Comparison of ENCODE assay signal across 1 cellular context in the genomic region with DNA sequence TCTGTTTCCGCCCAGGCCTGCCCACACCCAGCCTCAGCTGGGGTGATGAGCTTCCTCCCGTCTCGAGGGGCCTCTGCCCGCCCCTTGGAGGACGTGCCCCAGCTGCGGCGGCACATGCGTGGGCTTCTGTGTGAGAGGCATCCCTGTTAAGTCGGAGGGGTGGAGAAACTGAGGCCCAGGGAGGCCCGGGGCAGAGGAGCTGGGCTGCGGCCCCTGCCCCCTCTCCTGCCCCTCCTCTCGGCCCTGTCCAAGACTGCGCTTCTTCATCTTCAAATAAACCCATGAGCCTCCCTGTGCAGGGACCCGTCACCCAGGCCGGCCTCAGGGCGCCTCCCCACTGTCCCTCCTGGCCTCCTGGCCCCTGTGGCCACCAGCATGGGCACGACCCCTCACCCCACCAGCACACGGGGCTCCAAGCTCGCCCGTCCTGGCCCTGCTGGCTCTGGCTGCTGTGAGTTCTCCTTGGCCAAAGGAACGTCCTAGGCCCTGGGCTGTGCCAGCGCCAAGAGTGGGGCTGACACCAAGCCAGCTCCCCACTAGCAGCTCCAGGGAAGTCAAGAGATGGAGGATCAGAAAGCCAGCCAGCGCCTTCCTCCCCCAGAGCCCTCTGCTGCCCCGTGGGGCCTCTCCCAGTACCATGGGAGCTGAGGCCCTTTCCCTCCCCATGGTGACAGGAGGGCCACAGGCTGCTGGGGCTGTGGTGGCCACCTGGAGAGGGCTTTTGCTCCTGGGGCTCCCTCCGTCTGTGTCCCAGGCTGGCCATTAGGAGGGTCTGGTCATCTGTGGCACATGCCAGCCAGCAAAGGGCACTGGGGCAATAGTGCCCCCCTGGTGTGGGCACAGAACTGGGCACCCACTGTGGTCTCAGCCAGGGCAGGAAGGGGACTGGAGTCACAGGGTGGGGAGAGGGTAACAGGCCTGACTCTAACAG.
TF ChIP-seq lines count a peak whose summit lies in the region.

No MANE protein-coding gene starts in this region.

TF ChIP-seq in H1, 55 proteins besides CTCF, POLR2A, EP300 and RAD21:
- TF ChIP-seq CHD1 (IDR thresholded peaks at IDR 0.05; ENCODE audit: low read depth, low read length) (no peak), BRCA1 (IDR thresholded peaks at IDR 0.05; ENCODE audit: low read depth, low read length) (no peak), TAF7 (optimal IDR thresholded peaks at IDR 0.05; ENCODE audit: borderline replicate concordance, low read depth, low read length) (no peak), KDM1A (IDR thresholded peaks at IDR 0.05; ENCODE audit: borderline replicate concordance, low read length) (no peak), POU5F1 (IDR thresholded peaks at IDR 0.05; ENCODE audit: low read depth, low read length) (no peak), SIN3A (conservative IDR thresholded peaks at IDR 0.05 in 1 of 2, IDR thresholded peaks at IDR 0.05 in 1 of 2; ENCODE audit: low read depth in 1 of 2, low read length in 2 of 2) (no peak), NANOG (IDR thresholded peaks at IDR 0.05; ENCODE audit: insufficient read depth, low read depth, low read length, poor library complexity, severe bottlenecking) (no peak), RXRA (IDR thresholded peaks at IDR 0.05; ENCODE audit: insufficient read depth, low read depth, low read length) (no peak), RNF2 (IDR thresholded peaks at IDR 0.05; ENCODE audit: borderline replicate concordance, low read depth, low read length, missing control alignments, poor library complexity, severe bottlenecking) (no peak), RBBP5 (IDR thresholded peaks at IDR 0.05; ENCODE audit: borderline replicate concordance, low read depth, low read length) (no peak), YY1 (IDR thresholded peaks at IDR 0.05; ENCODE audit: low read depth, low read length) (no peak), ASH2L (IDR thresholded peaks at IDR 0.05; ENCODE audit: low read length) (no peak), SUZ12 (IDR thresholded peaks at IDR 0.05; ENCODE audit: low read length) (no peak), POLR2AphosphoS5 (IDR thresholded peaks at IDR 0.05; ENCODE audit: low read depth, low read length) (no peak), EZH2 (IDR thresholded peaks at IDR 0.05; ENCODE audit: low read depth, low read length, severe bottlenecking) (no peak), SP4 (IDR thresholded peaks at IDR 0.05; ENCODE audit: low read length) (no peak), MAFK (IDR thresholded peaks at IDR 0.05; ENCODE audit: low read depth, low read length) (no peak)
- TF ChIP-seq, protein P1, sequence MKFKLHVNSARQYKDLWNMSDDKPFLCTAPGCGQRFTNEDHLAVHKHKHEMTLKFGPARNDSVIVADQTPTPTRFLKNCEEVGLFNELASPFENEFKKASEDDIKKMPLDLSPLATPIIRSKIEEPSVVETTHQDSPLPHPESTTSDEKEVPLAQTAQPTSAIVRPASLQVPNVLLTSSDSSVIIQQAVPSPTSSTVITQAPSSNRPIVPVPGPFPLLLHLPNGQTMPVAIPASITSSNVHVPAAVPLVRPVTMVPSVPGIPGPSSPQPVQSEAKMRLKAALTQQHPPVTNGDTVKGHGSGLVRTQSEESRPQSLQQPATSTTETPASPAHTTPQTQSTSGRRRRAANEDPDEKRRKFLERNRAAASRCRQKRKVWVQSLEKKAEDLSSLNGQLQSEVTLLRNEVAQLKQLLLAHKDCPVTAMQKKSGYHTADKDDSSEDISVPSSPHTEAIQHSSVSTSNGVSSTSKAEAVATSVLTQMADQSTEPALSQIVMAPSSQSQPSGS (IDR thresholded peaks at IDR 0.05; ENCODE audit: low read length): no peak
